9 cellular contexts compared by ENCODE assay signal in the genomic region with DNA sequence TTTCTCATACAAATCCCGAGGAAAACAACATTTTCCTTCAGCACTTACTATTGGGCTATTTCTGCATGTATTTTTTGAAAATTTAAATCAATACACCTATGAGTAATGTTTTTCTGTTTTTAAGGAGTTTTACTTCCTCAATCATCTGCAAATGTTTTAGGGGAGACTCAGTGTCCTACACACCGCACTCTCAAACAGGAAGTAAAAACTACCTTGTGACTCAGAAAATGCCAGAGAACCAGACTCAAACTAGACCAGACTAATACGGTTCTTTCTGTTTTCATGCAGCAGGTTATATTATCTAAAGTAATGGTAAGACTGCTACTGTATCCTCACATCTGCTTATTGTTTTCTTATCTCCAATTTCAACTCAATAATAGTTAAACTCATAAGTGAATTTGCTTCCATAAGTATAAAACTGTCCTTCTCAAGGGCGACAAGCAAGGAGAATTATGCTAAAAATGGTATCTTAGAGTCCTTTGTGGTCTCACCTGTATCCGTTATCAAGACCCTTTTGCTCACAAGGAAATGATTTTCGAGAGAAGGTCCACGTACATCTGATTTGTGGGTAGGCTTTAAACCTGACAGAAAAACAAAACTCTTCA. TPM values are rescaled to one million over a fixed set of nuclear protein-coding genes. Genes with fewer than 3 reads are reported as not detected.
DNase-seq lines count a peak whose midpoint lies in the region; ATAC-seq and TF ChIP-seq lines count a peak whose summit lies in the region.
"Had no signal": no experiment of that assay in that cellular context is flagged by ENCODE, and none has a peak within 500 bp of the region (broad histone marks: within the 10 kb centered on the region; RNA-seq: fewer than 3 reads in every experiment).

No MANE protein-coding gene starts in this region.

- H3K27ac Mint-ChIP-seq in IgD-negative memory B cell (peak overlapping the region; percentile 90 to 96 (median 95)), progenitor cell of endocrine pancreas (no peak overlapping the region), nephron progenitor cell (no peak overlapping the region)

- H3K4me1 Mint-ChIP-seq in IgD-negative memory B cell (peaks cover 44 to 54% (median 49%) of the 10 kb centered on the region in 3 donors), progenitor cell of endocrine pancreas (ENCODE audit: low read depth) (peaks cover 10% of the 10 kb centered on the region), nephron progenitor cell (peaks cover 16% of the 10 kb centered on the region)

- H3K27me3 Mint-ChIP-seq in IgD-negative memory B cell, result no peaks in the 10 kb centered on the region
- H3K27me3 Mint-ChIP-seq in progenitor cell of endocrine pancreas, result peaks cover under 1% of the 10 kb centered on the region
- peaks cover 4% of the 10 kb centered on the region for H3K27me3 Mint-ChIP-seq in nephron progenitor cell (ENCODE audit: low read depth, poor library complexity)

- H3K9me3 Mint-ChIP-seq in IgD-negative memory B cell (no peaks in the 10 kb centered on the region), progenitor cell of endocrine pancreas (ENCODE audit: low read depth) (no peaks in the 10 kb centered on the region), nephron progenitor cell (no peaks in the 10 kb centered on the region)

- ATAC-seq in GM18508 (IDR thresholded peaks at IDR 0.05; ENCODE audit: insufficient read depth, unreplicated experiment) (peak; percentile 56), GM21825 (IDR thresholded peaks at IDR 0.05; ENCODE audit: unreplicated experiment) (peak; percentile 76)

- H3K4me3 Mint-ChIP-seq in IgD-negative memory B cell (peak overlapping the region; percentile 41 to 88 (median 66)), progenitor cell of endocrine pancreas (ENCODE audit: low read depth) (no peak overlapping the region), nephron progenitor cell (no peak overlapping the region)

- no peaks in the 10 kb centered on the region for H3K36me3 Mint-ChIP-seq in IgD-negative memory B cell
- no peaks in the 10 kb centered on the region for H3K36me3 Mint-ChIP-seq in progenitor cell of endocrine pancreas (ENCODE audit: insufficient read depth)
- no peaks in the 10 kb centered on the region for H3K36me3 Mint-ChIP-seq in nephron progenitor cell (ENCODE audit: low read depth)

- peak; percentile 76 for DNase-seq in germinal center (ENCODE audit: low spot score)
- DNase-seq in NCI-H748 treated with DMSO at 0.1 percent for 48 hours (lab: John Stamatoyannopoulos, UW), result no peak
- DNase-seq in midbrain (lab: John Stamatoyannopoulos, UW), result no peak
- no peak for DNase-seq in progenitor cell of endocrine pancreas (ENCODE audit: low spot score, unreplicated experiment)
- DNase-seq in nephron progenitor cell, result no peak

- TF ChIP-seq CTCF in progenitor cell of endocrine pancreas (IDR thresholded peaks at IDR 0.05; ENCODE audit: unreplicated experiment), result no peak
- TF ChIP-seq CTCF in nephron progenitor cell (IDR thresholded peaks at IDR 0.05), result no peak

RNA-seq across cellular contexts. Expression of gene FLT3, which starts 52.5 kb away (rescaled TPM):
- 0.80 TPM for polyA plus RNA-seq in IgD-negative memory B cell
- total RNA-seq in progenitor cell of endocrine pancreas, result 0.09 and 0.17 TPM in 2 replicates

RNA-seq across cellular contexts. Expression of gene URAD, which starts 59.4 kb away (rescaled TPM):
- not detected for polyA plus RNA-seq in IgD-negative memory B cell
- not detected in 2 replicates for total RNA-seq in progenitor cell of endocrine pancreas
- total RNA-seq: mononuclear cell had no signal

Comparison
In these comparisons a context has a peak if more than half of its experiments do, and no peak if none do; other contexts are left out.
1. H3K27ac Mint-ChIP-seq: peak in IgD-negative memory B cell (3 of 3); none in progenitor cell of endocrine pancreas (single experiment) and nephron progenitor cell (single experiment).
2. H3K4me3 Mint-ChIP-seq: peak in IgD-negative memory B cell (4 of 4); none in progenitor cell of endocrine pancreas (single experiment) and nephron progenitor cell (single experiment).